Comparison of ENCODE assay signal across 14 cellular contexts in genomic region chr4:159358226-159358625, GRCh38.
DNase-seq lines count a peak whose midpoint lies in the region; TF ChIP-seq lines count a peak whose summit lies in the region.
"Had no signal": no experiment of that assay in that cellular context is flagged by ENCODE, and none has a peak within 500 bp of the region (broad histone marks: within the 10 kb centered on the region; RNA-seq: fewer than 3 reads in every experiment).

No MANE protein-coding gene starts in this region.

- no peak for TF ChIP-seq RAD21 in SK-N-SH (IDR thresholded peaks at IDR 0.05; ENCODE audit: low read length)

- no peaks in the 10 kb centered on the region for H3K9me2 ChIP-seq in SK-N-SH

- no peaks in the 10 kb centered on the region for H3K9me3 ChIP-seq in SK-N-SH

- H3K27ac ChIP-seq in SK-N-SH (ENCODE audit: low read depth in 2 of 2, low read length in 1 of 2) = peak overlapping the region in 1 of 2 experiments; percentile 76; a peak in 2 of 4 replicates

- no peaks in the 10 kb centered on the region for H4K20me1 ChIP-seq in SK-N-SH (ENCODE audit: insufficient read depth)

- H3K4me2 ChIP-seq in SK-N-SH = peak overlapping the region; percentile 65; the same call in 1 of the 2 replicates

- POLR2A ChIA-PET in BJ (lab: Charles Lee) (no interaction called here), SK-N-SH (lab: Yijun Ruan, JAX) (no interaction called here)

- H2AFZ ChIP-seq in SK-N-SH (ENCODE audit: low read depth) = no peak overlapping the region

- no peak overlapping the region for H3K4me3 ChIP-seq in BJ (ENCODE audit: low read depth, low read length)
- no peak overlapping the region for H3K4me3 ChIP-seq in SK-N-SH (ENCODE audit: low read depth in 2 of 2, low read length in 1 of 2)
- H3K4me3 ChIP-seq in fibroblast of pulmonary artery (replicated peaks; ENCODE audit: low read depth, low read length) = no peak overlapping the region
- H3K4me3 ChIP-seq: lung had no signal

- peaks cover 0 to 22% of the 10 kb centered on the region in 2 experiments; a peak in 3 of 4 replicates for H3K4me1 ChIP-seq in SK-N-SH (ENCODE audit: control insufficient read depth in 1 of 2, insufficient read depth in 2 of 2, low read depth in 1 of 2, low read length in 1 of 2)

- H3K36me3 Mint-ChIP-seq in osteocyte (ENCODE audit: unreplicated experiment) (peaks cover 33% of the 10 kb centered on the region), endothelial cell (ENCODE audit: low read depth, unreplicated experiment) (peaks cover 41% of the 10 kb centered on the region)

- WGBS in SK-N-SH (ENCODE audit: low lambda C conversion rate) = 36% methylated on average over 2 of the region's 2 CpGs

- H3K4me1 Mint-ChIP-seq in osteocyte (ENCODE audit: unreplicated experiment) (peaks cover 15% of the 10 kb centered on the region), endothelial cell (ENCODE audit: unreplicated experiment) (peaks cover 1% of the 10 kb centered on the region)

- H3K27ac Mint-ChIP-seq in osteocyte (ENCODE audit: unreplicated experiment) (peak overlapping the region; percentile 2), endothelial cell (ENCODE audit: unreplicated experiment) (no peak overlapping the region)
- H3K27ac Mint-ChIP-seq: CD4-positive, alpha-beta T cell had no signal

- 0 out of 4 replicates have a peak, but pooled peaks of 1 of the 2 experiments have one; percentile 31 for TF ChIP-seq EP300 in SK-N-SH (IDR thresholded peaks at IDR 0.05; ENCODE audit: borderline replicate concordance in 1 of 2, low read depth in 1 of 2, low read length in 1 of 2)

- peaks cover 6% of the 10 kb centered on the region for H3K36me3 ChIP-seq in BJ (ENCODE audit: control insufficient read depth, insufficient read depth, low read length)
- H3K36me3 ChIP-seq in SK-N-SH (replicated peaks in 1 of 2; ENCODE audit: control insufficient read depth in 1 of 2, insufficient read depth in 2 of 2, low read length in 1 of 2) = peaks cover 38 to 57% of the 10 kb centered on the region in 2 experiments

- no peaks in the 10 kb centered on the region for H3K79me2 ChIP-seq in SK-N-SH (ENCODE audit: insufficient read depth)

- CTCF ChIA-PET in BJ (lab: Yijun Ruan, JAX) = interaction anchor here (0.6 kb wide), 1 partner anchor 131 kb away, joined by 3 read pairs; no protein-coding TSS in a partner anchor
- CTCF ChIA-PET in SK-N-SH (lab: Yijun Ruan, JAX) = no interaction called here

- no peaks in the 10 kb centered on the region for H3K27me3 Mint-ChIP-seq in osteocyte (ENCODE audit: unreplicated experiment)
- peaks cover 7% of the 10 kb centered on the region for H3K27me3 Mint-ChIP-seq in endothelial cell (ENCODE audit: unreplicated experiment)
- H3K27me3 Mint-ChIP-seq: CD4-positive, alpha-beta T cell had no signal

- peak overlapping the region; percentile 28; the same call in 1 of the 2 replicates for H3K9ac ChIP-seq in SK-N-SH

- H3K9me3 Mint-ChIP-seq in osteocyte (ENCODE audit: unreplicated experiment) (no peaks in the 10 kb centered on the region), endothelial cell (ENCODE audit: unreplicated experiment) (no peaks in the 10 kb centered on the region)
- H3K9me3 Mint-ChIP-seq: CD4-positive, alpha-beta T cell had no signal

- no peak for TF ChIP-seq CTCF in BJ (IDR thresholded peaks at IDR 0.05; ENCODE audit: insufficient read depth, low read depth, low read length)
- no peak for TF ChIP-seq CTCF in SK-N-SH (IDR thresholded peaks at IDR 0.05)
- no peak for TF ChIP-seq CTCF in fibroblast of pulmonary artery (IDR thresholded peaks at IDR 0.05; ENCODE audit: low read length, missing control alignments)
- TF ChIP-seq CTCF in osteocyte (IDR thresholded peaks at IDR 0.05) = no peak
- no peak for TF ChIP-seq CTCF in endothelial cell (IDR thresholded peaks at IDR 0.05; ENCODE audit: unreplicated experiment)

- H3F3A ChIP-seq in SK-N-SH (replicated peaks; ENCODE audit: insufficient read depth) = peaks cover 21% of the 10 kb centered on the region

- DNase-seq in BJ (ENCODE audit: low read depth) (peak; percentile 52), SK-N-SH (no peak), fibroblast of pulmonary artery (ENCODE audit: low read depth) (peak; percentile 68), osteocyte (ENCODE audit: extremely low spot score, unreplicated experiment) (no peak), HUDEP-2 (lab: John Stamatoyannopoulos, UW; ENCODE audit: unreplicated experiment in 76 of 76) (no peak), activated gamma-delta T cell (lab: John Stamatoyannopoulos, UW) (no peak), endothelial cell (ENCODE audit: low spot score) (no peak)
- no peak for DNase-seq in stimulated activated CD4-positive, alpha-beta T cell treated with anti-CD3 and anti-CD28 coated beads, Interleukin-4, amount 100 ng/mL, for 1 hour
- DNase-seq: activated CD4-positive, alpha-beta T cell treated with anti-CD3 and anti-CD28 coated beads for 1 hour; activated effector memory CD4-positive, alpha-beta T cell treated with anti-CD3 and anti-CD28 coated beads, Interleukin-2, amount 50 U/mL, for 16 hours; CD4-positive, alpha-beta T cell; NCI-H1930; stimulated activated naive CD4-positive, alpha-beta T cell treated with Interleukin-2 at 50 U/mL for 16 hours had no signal

- H3K4me3 Mint-ChIP-seq in osteocyte (ENCODE audit: unreplicated experiment) = no peak overlapping the region
- H3K4me3 Mint-ChIP-seq in endothelial cell (ENCODE audit: unreplicated experiment) = no peak overlapping the region
- H3K4me3 Mint-ChIP-seq: CD4-positive, alpha-beta T cell had no signal

- no peaks in the 10 kb centered on the region for H3K27me3 ChIP-seq in BJ (ENCODE audit: control insufficient read depth, insufficient read depth, low read length)
- H3K27me3 ChIP-seq in SK-N-SH (ENCODE audit: insufficient read depth) = no peaks in the 10 kb centered on the region

TF ChIP-seq in SK-N-SH, 30 proteins besides CTCF, POLR2A, EP300 and RAD21:
- TF ChIP-seq YY1 (IDR thresholded peaks at IDR 0.05; ENCODE audit: low read depth) (no peak), NFIC (IDR thresholded peaks at IDR 0.05; ENCODE audit: borderline replicate concordance) (peak; percentile 23; the same call in 1 of the 2 replicates), SIN3A (IDR thresholded peaks at IDR 0.05; ENCODE audit: borderline replicate concordance, low read depth, low read length) (no peak), PBX3 (IDR thresholded peaks at IDR 0.05) (peak; percentile 55), IRF3 (IDR thresholded peaks at IDR 0.05; ENCODE audit: low read depth, low read length) (no peak), MAX (IDR thresholded peaks at IDR 0.05; ENCODE audit: low read depth) (0 out of 2 replicates have a peak, but pooled peaks have one; percentile 40), FOSL2 (IDR thresholded peaks at IDR 0.05; ENCODE audit: borderline replicate concordance, low read depth) (peak; percentile 84), CHD2 (IDR thresholded peaks at IDR 0.05; ENCODE audit: low read length, partially characterized antibody) (no peak), GATA2 (CRISPR knock-in tag; IDR thresholded peaks at IDR 0.05) (no peak), TCF12 (IDR thresholded peaks at IDR 0.05) (peak; percentile 41; the same call in 1 of the 2 replicates), JUND (IDR thresholded peaks at IDR 0.05) (peak; percentile 88)

Comparison
In these comparisons a context has a peak if more than half of its experiments do, and no peak if none do; other contexts are left out.
1. DNase-seq: peak in BJ (single experiment) and fibroblast of pulmonary artery (single experiment); none in SK-N-SH (single experiment), osteocyte (single experiment), HUDEP-2 (0 of 76), activated gamma-delta T cell (single experiment), stimulated activated CD4-positive, alpha-beta T cell treated with anti-CD3 and anti-CD28 coated beads, Interleukin-4, amount 100 ng/mL, for 1 hour (single experiment) and endothelial cell (single experiment).